17 cellular contexts compared by ENCODE assay signal in genomic region chr12:74317741-74318140, GRCh38.
DNase-seq lines count a peak whose midpoint lies in the region; TF ChIP-seq lines count a peak whose summit lies in the region.
"Had no signal": no experiment of that assay in that cellular context is flagged by ENCODE, and none has a peak within 500 bp of the region (broad histone marks: within the 10 kb centered on the region; RNA-seq: fewer than 3 reads in every experiment).

No MANE protein-coding gene starts in this region.

- H3K9me3 ChIP-seq in A673 (ENCODE audit: low read depth, low read length, poor library complexity, severe bottlenecking): no peaks in the 10 kb centered on the region
- H3K9me3 ChIP-seq: BE2C had no signal

- no peaks in the 10 kb centered on the region for H3K9me3 Mint-ChIP-seq in MCF 10A (ENCODE audit: unreplicated experiment)

- no peaks in the 10 kb centered on the region for H3K27me3 ChIP-seq in A673 (replicated peaks; ENCODE audit: insufficient read depth, low read depth, low read length, poor library complexity)
- no peaks in the 10 kb centered on the region for H3K27me3 ChIP-seq in dorsolateral prefrontal cortex
- H3K27me3 ChIP-seq: BE2C had no signal

- no peak overlapping the region for H3K4me3 Mint-ChIP-seq in MCF 10A (ENCODE audit: unreplicated experiment)
- H3K4me3 Mint-ChIP-seq: CD4-positive, CD25-positive, alpha-beta regulatory T cell; CD8-positive, alpha-beta memory T cell; HFFc6 had no signal

- H3K36me3 Mint-ChIP-seq in MCF 10A (ENCODE audit: insufficient read depth, unreplicated experiment): peaks cover 7% of the 10 kb centered on the region
- H3K36me3 Mint-ChIP-seq: CD4-positive, CD25-positive, alpha-beta regulatory T cell; CD8-positive, alpha-beta memory T cell had no signal

- intact Hi-C loops in A673 (cut with micrococcal nuclease; ENCODE audit: unreplicated experiment): loop anchor here (1.0 to 5.0 kb wide), 9 partner anchors 47 to 1971 kb away; partner anchors contain the start of gene ATXN7L3B
- intact Hi-C loops in dorsolateral prefrontal cortex (cut with DNase I): loop anchor here (10.0 kb wide), 2 partner anchors 97 to 203 kb away; no protein-coding TSS in a partner anchor
- intact Hi-C loops in MCF 10A (cut with micrococcal nuclease): loop anchor here (1.0 to 2.0 kb wide), 5 partner anchors 97 to 1971 kb away; no protein-coding TSS in a partner anchor

- no peak overlapping the region for H3K27ac Mint-ChIP-seq in MCF 10A (ENCODE audit: low read depth, unreplicated experiment)
- H3K27ac Mint-ChIP-seq: CD4-positive, CD25-positive, alpha-beta regulatory T cell; CD8-positive, alpha-beta memory T cell; HFFc6 had no signal

- TF ChIP-seq CTCF in A673 (conservative IDR thresholded peaks at IDR 0.05; ENCODE audit: low read depth, low read length): no peak
- no peak for TF ChIP-seq CTCF in VCaP (conservative IDR thresholded peaks at IDR 0.05)
- TF ChIP-seq CTCF in dorsolateral prefrontal cortex (IDR thresholded peaks at IDR 0.05 in 54 of 56, conservative IDR thresholded peaks at IDR 0.05 in 2 of 56; ENCODE audit: low read depth in 1 of 56, partially characterized antibody in 56 of 56): no peak
- no peak for TF ChIP-seq CTCF in MCF 10A (IDR thresholded peaks at IDR 0.05; ENCODE audit: unreplicated experiment)

- peaks cover 14% of the 10 kb centered on the region for H3K4me1 Mint-ChIP-seq in MCF 10A (ENCODE audit: insufficient read depth, unreplicated experiment)
- H3K4me1 Mint-ChIP-seq: CD4-positive, CD25-positive, alpha-beta regulatory T cell; CD8-positive, alpha-beta memory T cell had no signal

- no peaks in the 10 kb centered on the region for H3K36me3 ChIP-seq in A673 (ENCODE audit: insufficient read depth, low read length, poor library complexity, severe bottlenecking)
- H3K36me3 ChIP-seq: BE2C had no signal

- H3K27ac ChIP-seq in A673 (ENCODE audit: low read depth, low read length, poor library complexity, severe bottlenecking) (peak overlapping the region; percentile 97), VCaP (peak overlapping the region; percentile 81), dorsolateral prefrontal cortex (peak overlapping the region in 45 of 59 donors; percentile 2 to 81 (median 53))

- CTCF ChIA-PET in A673 (lab: Charles Lee): interaction anchor here (1.3 kb wide), 2 partner anchors 98 to 330 kb away, joined by 4 to 6 read pairs; no protein-coding TSS in a partner anchor
- CTCF ChIA-PET in MCF 10A (lab: Yijun Ruan, JAX): interaction anchor here (0.6 to 3.1 kb wide), 14 partner anchors 8 to 1972 kb away, joined by 3 to 16 read pairs (median 4); no protein-coding TSS in a partner anchor

- DNase-seq in A673 (ENCODE audit: low spot score) (no peak), dorsolateral prefrontal cortex (no peak), NCI-H1694 treated with DMSO at 0.1 percent for 48 hours (lab: John Stamatoyannopoulos, UW) (no peak), NCI-H2171 treated with DMSO at 0.1 percent for 48 hours (lab: John Stamatoyannopoulos, UW) (no peak), MCF 10A (ENCODE audit: unreplicated experiment) (no peak)
- DNase-seq: BE2C; CD4-positive, CD25-positive, alpha-beta regulatory T cell; CD8-positive, alpha-beta memory T cell; COR-L47; DMS 273 treated with DMSO at 0.1 percent for 48 hours; DND-41; EL; GOT3; HFFc6; IMR-90 had no signal

- H3K4me3 ChIP-seq in A673 (ENCODE audit: low read depth, low read length, poor library complexity, severe bottlenecking) (no peak overlapping the region), dorsolateral prefrontal cortex (no peak overlapping the region)
- H3K4me3 ChIP-seq: GM12878 had no signal

- BruUV-seq in A673 (replicated peaks; lab: Mats Ljungman, UMichigan) (no TSS peak), MCF 10A (replicated peaks; lab: Mats Ljungman, UMichigan) (no TSS peak)

- no peaks in the 10 kb centered on the region for H3K27me3 Mint-ChIP-seq in MCF 10A (ENCODE audit: insufficient read depth, unreplicated experiment)
- H3K27me3 Mint-ChIP-seq: CD4-positive, CD25-positive, alpha-beta regulatory T cell; CD8-positive, alpha-beta memory T cell had no signal

- POLR2A ChIA-PET in A673 (lab: Charles Lee; ENCODE audit: low non-redundant PET) (interaction anchor here (0.7 kb wide), 1 partner anchor 192 kb away, joined by 4 read pairs; no protein-coding TSS in a partner anchor), MCF 10A (lab: Yijun Ruan, JAX) (interaction anchor here (1.4 kb wide), 1 partner anchor 296 kb away, joined by 3 read pairs; no protein-coding TSS in a partner anchor)

- H3K4me1 ChIP-seq in A673 (ENCODE audit: insufficient read depth, low read length, poor library complexity, severe bottlenecking): peaks cover 64% of the 10 kb centered on the region
- H3K4me1 ChIP-seq: BE2C had no signal
